Comparison of ENCODE assay signal across 1 cellular context in the genomic region with DNA sequence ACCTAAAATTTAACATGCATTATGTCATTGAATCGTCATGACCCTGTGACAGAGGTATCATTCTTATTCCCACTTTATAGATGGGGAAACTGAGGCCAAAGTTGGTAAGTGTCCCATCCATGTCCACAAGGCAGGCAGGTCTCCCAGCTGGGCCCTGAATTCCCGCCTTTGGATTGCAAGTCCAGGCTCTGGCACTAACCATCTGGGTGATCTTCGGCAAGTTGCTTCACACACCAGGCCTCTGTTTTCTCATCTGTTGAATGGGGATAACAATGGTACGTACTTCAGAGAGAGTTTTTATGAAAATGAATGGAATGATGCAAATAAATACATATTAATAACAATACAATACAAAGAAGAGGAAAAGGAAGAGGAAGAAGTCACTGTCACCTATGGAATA.
TF ChIP-seq lines count a peak whose summit lies in the region.

No MANE protein-coding gene starts in this region.

TF ChIP-seq in K562, 482 proteins besides CTCF, POLR2A, EP300 and RAD21 (continued from another document):
- TF ChIP-seq ARID2 (IDR thresholded peaks at IDR 0.05) (no peak), RBM25 (IDR thresholded peaks at IDR 0.05; ENCODE audit: low read depth, low read length, severe bottlenecking) (peak; percentile 73), DDX20 (tag; IDR thresholded peaks at IDR 0.05; ENCODE audit: low read depth) (no peak), BRD4 (IDR thresholded peaks at IDR 0.05) (no peak), C11orf30 (IDR thresholded peaks at IDR 0.05; ENCODE audit: low read depth) (no peak)
- TF ChIP-seq, protein P1, sequence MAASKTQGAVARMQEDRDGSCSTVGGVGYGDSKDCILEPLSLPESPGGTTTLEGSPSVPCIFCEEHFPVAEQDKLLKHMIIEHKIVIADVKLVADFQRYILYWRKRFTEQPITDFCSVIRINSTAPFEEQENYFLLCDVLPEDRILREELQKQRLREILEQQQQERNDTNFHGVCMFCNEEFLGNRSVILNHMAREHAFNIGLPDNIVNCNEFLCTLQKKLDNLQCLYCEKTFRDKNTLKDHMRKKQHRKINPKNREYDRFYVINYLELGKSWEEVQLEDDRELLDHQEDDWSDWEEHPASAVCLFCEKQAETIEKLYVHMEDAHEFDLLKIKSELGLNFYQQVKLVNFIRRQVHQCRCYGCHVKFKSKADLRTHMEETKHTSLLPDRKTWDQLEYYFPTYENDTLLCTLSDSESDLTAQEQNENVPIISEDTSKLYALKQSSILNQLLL (CRISPR knock-in tag; IDR thresholded peaks at IDR 0.05; ENCODE audit: borderline replicate concordance), result no peak
- TF ChIP-seq, protein P2, sequence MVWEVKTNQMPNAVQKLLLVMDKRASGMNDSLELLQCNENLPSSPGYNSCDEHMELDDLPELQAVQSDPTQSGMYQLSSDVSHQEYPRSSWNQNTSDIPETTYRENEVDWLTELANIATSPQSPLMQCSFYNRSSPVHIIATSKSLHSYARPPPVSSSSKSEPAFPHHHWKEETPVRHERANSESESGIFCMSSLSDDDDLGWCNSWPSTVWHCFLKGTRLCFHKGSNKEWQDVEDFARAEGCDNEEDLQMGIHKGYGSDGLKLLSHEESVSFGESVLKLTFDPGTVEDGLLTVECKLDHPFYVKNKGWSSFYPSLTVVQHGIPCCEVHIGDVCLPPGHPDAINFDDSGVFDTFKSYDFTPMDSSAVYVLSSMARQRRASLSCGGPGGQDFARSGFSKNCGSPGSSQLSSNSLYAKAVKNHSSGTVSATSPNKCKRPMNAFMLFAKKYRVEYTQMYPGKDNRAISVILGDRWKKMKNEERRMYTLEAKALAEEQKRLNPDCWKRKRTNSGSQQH (CRISPR knock-in tag; IDR thresholded peaks at IDR 0.05), result no peak
